In the genomic region with DNA sequence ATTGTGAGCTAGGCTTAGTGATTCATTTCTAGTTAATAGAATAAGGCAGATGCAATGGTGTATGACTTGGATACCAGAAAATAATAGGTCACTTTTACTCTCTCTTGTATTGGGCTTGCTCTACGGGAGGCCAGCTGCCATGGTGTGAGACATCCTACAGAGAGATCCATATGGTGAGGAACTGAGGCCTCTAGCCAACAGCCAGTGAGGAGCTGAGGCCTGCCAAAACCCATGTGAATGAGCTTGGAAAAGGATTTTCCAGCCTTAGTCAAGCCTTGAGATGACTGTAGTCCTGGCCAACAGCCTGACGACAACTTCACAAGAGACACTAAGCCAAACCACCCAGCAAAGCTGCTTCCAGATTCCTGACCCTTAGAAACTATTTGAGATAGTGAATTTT, we compare ENCODE assay signal across 21 cellular contexts.
"Had no signal": no experiment of that assay in that cellular context is flagged by ENCODE, and none has a peak within 500 bp of the region (broad histone marks: within the 10 kb centered on the region; RNA-seq: fewer than 3 reads in every experiment).

No MANE protein-coding gene starts in this region.

- H3K4me3 Mint-ChIP-seq: dendritic cell treated with granulocyte-macrophage colony-stimulating factor and Interleukin-4, amounts not matched to agents 40 ng/mL and 50 ng/mL, for 4 days; effector memory CD8-positive, alpha-beta T cell; natural killer cell; neural crest cell; stimulated activated memory B cell treated with anti-CD40 and anti-IgM and Interleukin-4, amounts not matched to agents 10 μg/mL and 1 μg/mL and 100 μg/mL, for 72 hours; stimulated activated naive CD8-positive, alpha-beta T cell treated with anti-CD3 and anti-CD28 coated beads, Interleukin-15, Interleukin-2, amounts not matched to agents 100 ng/mL and 50 ng/mL, for 24 hours had no signal

- H3K9me3 ChIP-seq: mucosa of descending colon, ovary, prostate gland, right lobe of liver, tibial artery, upper lobe of right lung, vagina had no signal

- H3K4me1 Mint-ChIP-seq: natural killer cell; stimulated activated memory B cell treated with anti-CD40 and anti-IgM and Interleukin-4, amounts not matched to agents 10 μg/mL and 1 μg/mL and 100 μg/mL, for 72 hours had no signal

- H3K27me3 ChIP-seq: gastrocnemius medialis, ovary, right lobe of liver, spleen, tibial artery, upper lobe of right lung, vagina had no signal

- H3K9me3 Mint-ChIP-seq: neural crest cell had no signal

- ATAC-seq: effector memory CD8-positive, alpha-beta T cell; gastrocnemius medialis; left lobe of liver; mucosa of descending colon; natural killer cell; right lobe of liver; stimulated activated memory B cell treated with anti-CD40 and anti-IgM and Interleukin-4, amounts not matched to agents 10 μg/mL and 1 μg/mL and 100 μg/mL, for 72 hours; upper lobe of right lung had no signal

- H3K27me3 Mint-ChIP-seq: dendritic cell treated with granulocyte-macrophage colony-stimulating factor and Interleukin-4, amounts not matched to agents 40 ng/mL and 50 ng/mL, for 4 days; effector memory CD8-positive, alpha-beta T cell; stimulated activated memory B cell treated with anti-CD40 and anti-IgM and Interleukin-4, amounts not matched to agents 10 μg/mL and 1 μg/mL and 100 μg/mL, for 72 hours; stimulated activated naive CD8-positive, alpha-beta T cell treated with anti-CD3 and anti-CD28 coated beads, Interleukin-15, Interleukin-2, amounts not matched to agents 100 ng/mL and 50 ng/mL, for 24 hours had no signal

- DNase-seq: effector memory CD8-positive, alpha-beta T cell; gastrocnemius medialis; islet precursor cell; mammary epithelial cell; mucosa of descending colon; natural killer cell; ovary; right lobe of liver; spleen; stimulated activated CD4-positive, alpha-beta T cell treated with anti-CD3 and anti-CD28 coated beads, Interleukin-15, amount 100 ng/mL, for 24 hours; stimulated activated CD4-positive, alpha-beta T cell treated with anti-CD3 and anti-CD28 coated beads, Interleukin-1b, Interleukin-23, amount 100 ng/mL, for 48 hours; stimulated activated CD4-positive, alpha-beta T cell treated with anti-CD3 and anti-CD28 coated beads, Interleukin-4, amount 100 ng/mL, for 24 hours; tibial artery; upper lobe of right lung had no signal

- H3K36me3 ChIP-seq: gastrocnemius medialis, ovary, prostate gland, right lobe of liver, spleen, tibial artery, upper lobe of right lung, vagina had no signal

- H3K4me3 ChIP-seq: gastrocnemius medialis, mucosa of descending colon, ovary, prostate gland, right lobe of liver, spleen, tibial artery, upper lobe of right lung, vagina had no signal

- H3K27ac Mint-ChIP-seq: dendritic cell treated with granulocyte-macrophage colony-stimulating factor and Interleukin-4, amounts not matched to agents 40 ng/mL and 50 ng/mL, for 4 days; effector memory CD8-positive, alpha-beta T cell; natural killer cell; stimulated activated memory B cell treated with anti-CD40 and anti-IgM and Interleukin-4, amounts not matched to agents 10 μg/mL and 1 μg/mL and 100 μg/mL, for 72 hours; stimulated activated naive CD8-positive, alpha-beta T cell treated with anti-CD3 and anti-CD28 coated beads, Interleukin-15, Interleukin-2, amounts not matched to agents 100 ng/mL and 50 ng/mL, for 24 hours had no signal

- H3K36me3 Mint-ChIP-seq: natural killer cell; stimulated activated memory B cell treated with anti-CD40 and anti-IgM and Interleukin-4, amounts not matched to agents 10 μg/mL and 1 μg/mL and 100 μg/mL, for 72 hours had no signal
